In the genomic region with DNA sequence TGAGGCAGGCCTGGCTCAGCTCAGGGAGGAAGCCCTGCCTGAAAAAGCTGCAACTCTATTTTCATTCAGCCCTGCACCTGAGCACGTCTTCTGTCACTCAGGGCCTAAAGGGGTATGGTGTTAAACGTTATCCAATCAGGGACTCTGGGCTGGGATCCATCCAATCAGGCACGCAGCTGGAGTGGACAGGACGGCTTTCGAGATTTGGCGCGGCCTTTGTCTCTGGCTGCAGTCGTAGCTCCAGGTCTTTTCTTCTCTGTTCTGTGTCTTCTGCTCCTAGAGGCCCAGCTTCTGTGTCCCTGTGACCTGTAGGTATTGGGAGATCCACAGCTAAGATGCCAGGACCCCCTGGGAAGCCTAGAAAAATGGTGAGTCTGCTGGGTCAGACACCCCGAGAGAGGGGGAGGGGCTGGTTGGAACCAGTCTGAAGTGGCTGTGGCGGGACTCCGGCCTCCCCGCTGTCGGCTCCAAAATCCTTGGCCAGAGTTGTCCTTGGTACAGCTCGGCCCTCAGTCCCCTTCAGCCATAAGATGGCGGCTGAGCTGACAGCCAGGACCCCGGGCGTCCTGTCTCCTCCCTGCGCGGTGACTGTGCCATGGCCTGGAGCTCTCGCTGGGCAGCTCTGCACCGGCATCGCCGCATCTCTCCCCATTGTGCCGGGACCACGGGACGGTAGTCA, we compare ENCODE assay signal across 10 cellular contexts. TPM values are rescaled to one million over a fixed set of nuclear protein-coding genes. Genes with fewer than 3 reads are reported as not detected.
DNase-seq lines count a peak whose midpoint lies in the region; ATAC-seq and TF ChIP-seq lines count a peak whose summit lies in the region.
"Had no signal": no experiment of that assay in that cellular context is flagged by ENCODE, and none has a peak within 500 bp of the region (broad histone marks: within the 10 kb centered on the region; RNA-seq: fewer than 3 reads in every experiment).

No MANE protein-coding gene starts in this region.

- TSS peak; percentile 67 for BruUV-seq in PC-9 (replicated peaks; lab: Mats Ljungman, UMichigan)

- H3K36me3 ChIP-seq in ACC112 (ENCODE audit: insufficient read depth, low read length) (no peaks in the 10 kb centered on the region), PC-9 (ENCODE audit: low read depth) (no peaks in the 10 kb centered on the region), mucosa of stomach (ENCODE audit: control insufficient read depth, insufficient read depth, low read length) (no peaks in the 10 kb centered on the region), HAP-1 (replicated peaks) (no peaks in the 10 kb centered on the region)
- H3K36me3 ChIP-seq: pancreas had no signal

- H3K4me1 ChIP-seq in ACC112 (ENCODE audit: control insufficient read depth, insufficient read depth, low read length, unreplicated experiment), result no peaks in the 10 kb centered on the region
- H3K4me1 ChIP-seq in PC-9 (replicated peaks; ENCODE audit: insufficient read depth), result no peaks in the 10 kb centered on the region
- H3K4me1 ChIP-seq in mucosa of stomach (ENCODE audit: control insufficient read depth, insufficient read depth, low read length), result peaks cover 4% of the 10 kb centered on the region
- H3K4me1 ChIP-seq in HAP-1, result no peaks in the 10 kb centered on the region
- H3K4me1 ChIP-seq: pancreas had no signal

- ATAC-seq in HG03457 (IDR thresholded peaks at IDR 0.05; ENCODE audit: unreplicated experiment), result no peak
- ATAC-seq: T-helper 17 cell had no signal

- H3K27ac ChIP-seq in ACC112 (ENCODE audit: low read depth, low read length) (peak overlapping the region; percentile 49; the same call in 1 of the 2 replicates), PC-9 (no peak overlapping the region)
- H3K27ac ChIP-seq: pancreas had no signal

- peak overlapping the region; percentile 43 for H3K9ac ChIP-seq in mucosa of stomach (ENCODE audit: low read length)

- H3K4me3 ChIP-seq in ACC112 (ENCODE audit: low read depth, low read length), result peak overlapping the region; percentile 85
- peak overlapping the region; percentile 31; the same call in 1 of the 2 replicates for H3K4me3 ChIP-seq in PC-9
- H3K4me3 ChIP-seq in epithelial cell of esophagus (ENCODE audit: low read length), result peak overlapping the region; percentile 32
- peak overlapping the region; percentile 28 for H3K4me3 ChIP-seq in mucosa of stomach (ENCODE audit: low read length)
- no peak overlapping the region for H3K4me3 ChIP-seq in HAP-1

- H3K4me2 ChIP-seq in PC-9, result peak overlapping the region; percentile 45; the same call in 1 of the 2 replicates

- H3F3A ChIP-seq in PC-9 (ENCODE audit: insufficient read depth, low read depth), result no peaks in the 10 kb centered on the region

- CTCF ChIA-PET in PC-9 (lab: Charles Lee), result no interaction called here

- intact Hi-C loops in PC-9 (cut with micrococcal nuclease; ENCODE audit: unreplicated experiment), result no loop called here

- DNase-seq in PC-9 (peak; percentile 43 to 47), epithelial cell of esophagus (ENCODE audit: low read depth) (peak; percentile 34), NCI-H146 treated with DMSO at 0.1 percent for 48 hours (lab: John Stamatoyannopoulos, UW; ENCODE audit: unreplicated experiment) (no peak), NCI-H2107 (lab: John Stamatoyannopoulos, UW) (no peak), HAP-1 (ENCODE audit: low spot score in 2 of 2) (no peak)
- DNase-seq: T-helper 17 cell had no signal

- POLR2A ChIA-PET in PC-9 (lab: Charles Lee; ENCODE audit: unreplicated experiment), result no interaction called here

- H3K9me3 ChIP-seq in PC-9 (ENCODE audit: insufficient read depth, low read depth) (no peaks in the 10 kb centered on the region), mucosa of stomach (ENCODE audit: control insufficient read depth, low read length) (no peaks in the 10 kb centered on the region), HAP-1 (no peaks in the 10 kb centered on the region; the same call in 1 of the 2 replicates)
- H3K9me3 ChIP-seq: pancreas had no signal

- H3K27me3 ChIP-seq in ACC112 (ENCODE audit: insufficient read depth, low read length) (no peaks in the 10 kb centered on the region), PC-9 (ENCODE audit: insufficient read depth, low read depth) (no peaks in the 10 kb centered on the region), mucosa of stomach (ENCODE audit: control insufficient read depth, insufficient read depth, low read length) (peaks cover 8% of the 10 kb centered on the region), HAP-1 (ENCODE audit: low read depth) (no peaks in the 10 kb centered on the region)

- H3K79me2 ChIP-seq in ACC112 (ENCODE audit: control insufficient read depth, insufficient read depth, low read length, unreplicated experiment) (no peaks in the 10 kb centered on the region), PC-9 (ENCODE audit: low read depth) (no peaks in the 10 kb centered on the region)

- H4K20me1 ChIP-seq in PC-9 (ENCODE audit: insufficient read depth), result no peaks in the 10 kb centered on the region

- H2AFZ ChIP-seq in ACC112 (ENCODE audit: low read length, unreplicated experiment) (peak overlapping the region; percentile 92), PC-9 (peak overlapping the region; percentile 72)

- no peaks in the 10 kb centered on the region for H3K9me2 ChIP-seq in PC-9 (ENCODE audit: insufficient read depth)

- TF ChIP-seq CTCF in PC-9 (conservative IDR thresholded peaks at IDR 0.05) (no peak), epithelial cell of esophagus (IDR thresholded peaks at IDR 0.05; ENCODE audit: insufficient read depth, low read depth, low read length, missing control alignments) (no peak)

- in situ Hi-C loops in HAP-1 (cut with MboI; ENCODE audit: low sequenced_read_pairs), result no loop called here

RNA-seq across cellular contexts. Expression of gene ZNF680, which starts 11.7 kb away (rescaled TPM):
- total RNA-seq in PC-9 (2021), result 16.4 and 17.9 TPM in 2 replicates

Comparison
In these comparisons a context has a peak if more than half of its experiments do, and no peak if none do; other contexts are left out.
1. DNase-seq: peak in PC-9 (2 of 2) and epithelial cell of esophagus (single experiment); none in NCI-H146 treated with DMSO at 0.1 percent for 48 hours (single experiment), NCI-H2107 (single experiment) and HAP-1 (0 of 2).